21 cellular contexts compared by ENCODE assay signal in genomic region chr11:1219836-1220810, GRCh38. TPM values are rescaled to one million over a fixed set of nuclear protein-coding genes. Genes with fewer than 3 reads are reported as not detected.
DNase-seq lines count a peak whose midpoint lies in the region; ATAC-seq, FAIRE-seq and TF ChIP-seq lines count a peak whose summit lies in the region.
"Had no signal": no experiment of that assay in that cellular context is flagged by ENCODE, and none has a peak within 500 bp of the region (broad histone marks: within the 10 kb centered on the region; RNA-seq: fewer than 3 reads in every experiment).

No MANE protein-coding gene starts in this region.

- no peak for FAIRE-seq in RCC 7860 (lab: Jason Lieb, UNC)
- FAIRE-seq: D721Med, GM19239, keratinocyte, TTC549 had no signal

- H3K4me3 Mint-ChIP-seq in CD14-positive monocyte = no peak overlapping the region

- peaks cover 71% of the 10 kb centered on the region for H3K27me3 ChIP-seq in gastroesophageal sphincter

- H3K4me3 ChIP-seq in gastroesophageal sphincter = no peak overlapping the region

- TF ChIP-seq EP300 in gastroesophageal sphincter (IDR thresholded peaks at IDR 0.05) = no peak

- H3K27ac ChIP-seq in gastroesophageal sphincter = no peak overlapping the region
- H3K27ac ChIP-seq: KMS-11 had no signal

- no peaks in the 10 kb centered on the region for H3K36me3 Mint-ChIP-seq in CD14-positive monocyte

- no peaks in the 10 kb centered on the region for H3K4me1 ChIP-seq in gastroesophageal sphincter

- no peak overlapping the region for H3K27ac Mint-ChIP-seq in CD14-positive monocyte

- H3K36me3 ChIP-seq in gastroesophageal sphincter = no peaks in the 10 kb centered on the region

- TF ChIP-seq CTCF in CD14-positive monocyte (IDR thresholded peaks at IDR 0.05) (no peak), gastroesophageal sphincter (IDR thresholded peaks at IDR 0.05) (no peak)

- WGBS in gastroesophageal sphincter (ENCODE audit: low coverage in 1 of 2), 2 donors = 53% methylated on average over 3 of the region's 48 CpGs; no CpG with 5 or more reads in 1 of the 2 donors

- peaks cover 0 to 5% (median 0%) of the 10 kb centered on the region in 3 donors for H3K9me3 ChIP-seq in gastroesophageal sphincter

- intact Hi-C loops in CD14-positive monocyte (cut with micrococcal nuclease) = no loop called here

- H3K4me1 Mint-ChIP-seq in CD14-positive monocyte = no peaks in the 10 kb centered on the region

- peak; percentile 48 for DNase-seq in CD14-positive monocyte (ENCODE audit: low spot score)
- DNase-seq in HT-29 (ENCODE audit: low spot score) = peak; percentile 34
- DNase-seq in mucosa of gallbladder (ENCODE audit: low spot score) = peak; percentile 91
- no peak for DNase-seq in NCI-H1436 treated with DMSO at 0.1 percent for 48 hours (lab: John Stamatoyannopoulos, UW)
- DNase-seq in RCC 7860 (ENCODE audit: low spot score) = no peak
- no peak for DNase-seq in NOMO-1 (lab: John Stamatoyannopoulos, UW; ENCODE audit: unreplicated experiment in 2 of 2)
- DNase-seq in DMS114 treated with DMSO at 0.1 percent for 48 hours (lab: John Stamatoyannopoulos, UW; ENCODE audit: unreplicated experiment) = no peak
- DNase-seq: activated effector memory CD4-positive, alpha-beta T cell treated with Interleukin-2 at 50 U/mL for 16 hours; AML-193; anterior cingulate cortex; erythroblast; NCI-H1105; NCI-H2227 treated with DMSO at 0.1 percent for 48 hours; stimulated activated CD4-positive, alpha-beta T cell treated with anti-CD3 and anti-CD28 coated beads, Interleukin-15, amount 100 ng/mL, for 24 hours had no signal

- ATAC-seq in gastroesophageal sphincter = peak; percentile 27

- H3K9me3 Mint-ChIP-seq in CD14-positive monocyte = peaks cover 0 to 2% (median 0%) of the 10 kb centered on the region in 7 donors

- peaks cover 1 to 10% (median 8%) of the 10 kb centered on the region in 3 donors for H3K27me3 Mint-ChIP-seq in CD14-positive monocyte (ENCODE audit: low read depth in 3 of 3)

- no peak for TF ChIP-seq POLR2A in gastroesophageal sphincter (IDR thresholded peaks at IDR 0.05)

RNA-seq across cellular contexts. Expression of gene MUC5B, which starts 2.7 kb away (rescaled TPM):
- polyA plus RNA-seq in CD14-positive monocyte = not detected
- total RNA-seq in HT-29 (2014; rRNA removed; shearing (Covaris generic)) = 0.10 and 4.3 TPM in 2 replicates
- 100 to 1,000 TPM in 1 of 4 donors, 1 to 10 TPM in 1, under 1 TPM in 2; 0.13 to 199 (median 0.60) TPM for total RNA-seq in gastroesophageal sphincter
- total RNA-seq in mucosa of gallbladder = 8,095 TPM
- total RNA-seq: subcutaneous adipose tissue had no signal
- polyA plus RNA-seq: keratinocyte had no signal

Comparison
In these comparisons a context has a peak if more than half of its experiments do, and no peak if none do; other contexts are left out.
1. DNase-seq: peak in CD14-positive monocyte (single experiment), HT-29 (single experiment) and mucosa of gallbladder (single experiment); none in NCI-H1436 treated with DMSO at 0.1 percent for 48 hours (single experiment), RCC 7860 (single experiment), NOMO-1 (0 of 2) and DMS114 treated with DMSO at 0.1 percent for 48 hours (single experiment).
2. RNA of gene MUC5B, which starts 2.7 kb away (total RNA-seq): 8,095 TPM in mucosa of gallbladder (single experiment); 0.10 to 4.3 TPM in HT-29 and 0.13 to 199 TPM in gastroesophageal sphincter; every median in the first group is over 10 times any median in the second.